In genomic region chr16:89332248-89333245, GRCh38 we compare ENCODE assay signal across 12 cellular contexts.
DNase-seq lines count a peak whose midpoint lies in the region; ATAC-seq and TF ChIP-seq lines count a peak whose summit lies in the region.
"Had no signal": no experiment of that assay in that cellular context is flagged by ENCODE, and none has a peak within 500 bp of the region (broad histone marks: within the 10 kb centered on the region; RNA-seq: fewer than 3 reads in every experiment).

No MANE protein-coding gene starts in this region.

- H3K27ac ChIP-seq in heart right ventricle (peak overlapping the region in 6 of 10 donors; percentile 5 to 79 (median 34)), gastrocnemius medialis (peak overlapping the region; percentile 73 to 97 (median 88))
- H3K27ac ChIP-seq: ascending aorta had no signal

- TF ChIP-seq CTCF in WTC11 (IDR thresholded peaks at IDR 0.05) = no peak
- no peak for TF ChIP-seq CTCF in heart right ventricle (IDR thresholded peaks at IDR 0.05)
- no peak for TF ChIP-seq CTCF in gastrocnemius medialis (IDR thresholded peaks at IDR 0.05 in 4 of 5, conservative IDR thresholded peaks at IDR 0.05 in 1 of 5)

- H3K4me3 ChIP-seq in heart right ventricle (no peak overlapping the region), gastrocnemius medialis (no peak overlapping the region)
- H3K4me3 ChIP-seq: ascending aorta had no signal

- peak overlapping the region; percentile 38 for H3K27ac Mint-ChIP-seq in WTC11

- POLR2A ChIA-PET in WTC11 (lab: Charles Lee) (interaction anchor here (0.7 kb wide), 1 partner anchor 13 kb away, joined by 3 read pairs; no protein-coding TSS in a partner anchor), HEK293T (lab: Yijun Ruan, JAX) (no interaction called here)

- H3K9me3 ChIP-seq in heart right ventricle = no peaks in the 10 kb centered on the region
- no peaks in the 10 kb centered on the region for H3K9me3 ChIP-seq in gastrocnemius medialis
- H3K9me3 ChIP-seq: ascending aorta, BE2C had no signal

- 58 to 63% methylated on average over 21 of the region's 21 CpGs for WGBS in heart right ventricle, 2 donors

- in situ Hi-C loops in gastrocnemius medialis (cut with MboI; ENCODE audit: low sequenced_read_pairs in 4 of 4) = loop anchor here in 2 of 4 donors (10.0 to 25.0 kb wide), 2 partner anchors 172 to 180 kb away; partner anchors contain the start of gene SPG7 (in 2 of the 2)

- ATAC-seq in activated T-cell treated with anti-CD3 and anti-CD28 coated beads, Interleukin-2, amount 50 U/mL, for 4 hours = no peak
- ATAC-seq in WTC11 = no peak
- ATAC-seq in heart right ventricle = no peak
- ATAC-seq in gastrocnemius medialis = no peak
- ATAC-seq in HG03196 (IDR thresholded peaks at IDR 0.05; ENCODE audit: unreplicated experiment) = no peak

- H3K4me1 ChIP-seq in heart right ventricle (peaks cover 32 to 89% (median 74%) of the 10 kb centered on the region in 9 donors), gastrocnemius medialis (peaks cover 73 to 88% of the 10 kb centered on the region in 2 donors)

- no peaks in the 10 kb centered on the region for H3K27me3 Mint-ChIP-seq in activated T-cell treated with anti-CD3 and anti-CD28 coated beads, Interleukin-2, amount 50 U/mL, for 4 hours (ENCODE audit: low read depth)
- no peaks in the 10 kb centered on the region for H3K27me3 Mint-ChIP-seq in WTC11 (ENCODE audit: low read depth)

- DNase-seq in activated T-cell treated with anti-CD3 and anti-CD28 coated beads, Interleukin-2, amount 50 U/mL, for 4 hours = no peak
- DNase-seq in activated T-cell treated with anti-CD3 and anti-CD28 coated beads, Interleukin-2, amount 50 U/mL, for 1 hour = no peak
- peak; percentile 9 for DNase-seq in WTC11 (ENCODE audit: low spot score)
- no peak for DNase-seq in heart right ventricle
- DNase-seq in gastrocnemius medialis = peak in 1 of 2 donors; percentile 17
- DNase-seq in HEK293T (ENCODE audit: extremely low spot score) = no peak
- no peak for DNase-seq in HPDE6-E6E7 (ENCODE audit: extremely low spot score)
- DNase-seq: activated CD4-positive, CD25-positive, alpha-beta regulatory T cell; BE2C; RPMI8226 had no signal

- H3K4me1 Mint-ChIP-seq in activated T-cell treated with anti-CD3 and anti-CD28 coated beads, Interleukin-2, amount 50 U/mL, for 4 hours (ENCODE audit: low read depth) = peaks cover 75% of the 10 kb centered on the region
- H3K4me1 Mint-ChIP-seq in WTC11 = peaks cover 56% of the 10 kb centered on the region

- H3K36me3 ChIP-seq in heart right ventricle (no peaks in the 10 kb centered on the region), gastrocnemius medialis (no peaks in the 10 kb centered on the region)
- H3K36me3 ChIP-seq: ascending aorta, BE2C had no signal

- no peak for TF ChIP-seq POLR2A in gastrocnemius medialis (IDR thresholded peaks at IDR 0.05)

- H3K4me3 Mint-ChIP-seq in activated T-cell treated with anti-CD3 and anti-CD28 coated beads, Interleukin-2, amount 50 U/mL, for 4 hours = peak overlapping the region; percentile 1
- H3K4me3 Mint-ChIP-seq in WTC11 = no peak overlapping the region

- H3K9me3 Mint-ChIP-seq in activated T-cell treated with anti-CD3 and anti-CD28 coated beads, Interleukin-2, amount 50 U/mL, for 4 hours = no peaks in the 10 kb centered on the region
- no peaks in the 10 kb centered on the region for H3K9me3 Mint-ChIP-seq in WTC11

- peaks cover 3% of the 10 kb centered on the region for H3K36me3 Mint-ChIP-seq in activated T-cell treated with anti-CD3 and anti-CD28 coated beads, Interleukin-2, amount 50 U/mL, for 4 hours (ENCODE audit: insufficient read depth)
- no peaks in the 10 kb centered on the region for H3K36me3 Mint-ChIP-seq in WTC11

- intact Hi-C loops in heart right ventricle (cut with DNase I) (loop anchor here (2.0 to 10.0 kb wide), 11 partner anchors 62 to 312 kb away; partner anchors contain the start of genes SPG7 (in 6 of the 10), ANKRD11 (in 3 of the 10) and RPL13 (in 1 of the 10)), gastrocnemius medialis (cut with DNase I; ENCODE audit: low total_unique reads) (loop anchor here (1.0 kb wide), 1 partner anchor 225 kb away; no protein-coding TSS in a partner anchor)

- H3K27me3 ChIP-seq in heart right ventricle (no peaks in the 10 kb centered on the region), gastrocnemius medialis (no peaks in the 10 kb centered on the region)
- H3K27me3 ChIP-seq: ascending aorta, BE2C had no signal

- CTCF ChIA-PET in WTC11 (lab: Charles Lee) = interaction anchor here (1.1 to 1.7 kb wide), 3 partner anchors 25 to 94 kb away, joined by 3 to 5 read pairs (median 4); no protein-coding TSS in a partner anchor
- CTCF ChIA-PET in HEK293T (lab: Yijun Ruan, JAX) = interaction anchor here (0.7 kb wide), 1 partner anchor 14 kb away, joined by 3 read pairs; no protein-coding TSS in a partner anchor

TF ChIP-seq in WTC11, 78 proteins besides CTCF, POLR2A, EP300 and RAD21:
- TF ChIP-seq, protein P1, sequence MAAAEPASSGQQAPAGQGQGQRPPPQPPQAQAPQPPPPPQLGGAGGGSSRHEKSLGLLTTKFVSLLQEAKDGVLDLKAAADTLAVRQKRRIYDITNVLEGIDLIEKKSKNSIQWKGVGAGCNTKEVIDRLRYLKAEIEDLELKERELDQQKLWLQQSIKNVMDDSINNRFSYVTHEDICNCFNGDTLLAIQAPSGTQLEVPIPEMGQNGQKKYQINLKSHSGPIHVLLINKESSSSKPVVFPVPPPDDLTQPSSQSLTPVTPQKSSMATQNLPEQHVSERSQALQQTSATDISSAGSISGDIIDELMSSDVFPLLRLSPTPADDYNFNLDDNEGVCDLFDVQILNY (CRISPR knock-in tag; IDR thresholded peaks at IDR 0.05) = no peak
- TF ChIP-seq E2F4 (CRISPR knock-in tag; IDR thresholded peaks at IDR 0.05; ENCODE audit: borderline replicate concordance, low read depth) (no peak), ZNF232 (CRISPR knock-in tag; IDR thresholded peaks at IDR 0.05) (no peak), ZNF423 (CRISPR knock-in tag; IDR thresholded peaks at IDR 0.05) (peak; percentile 49; the same call in 1 of the 2 replicates)
- TF ChIP-seq, protein P2, sequence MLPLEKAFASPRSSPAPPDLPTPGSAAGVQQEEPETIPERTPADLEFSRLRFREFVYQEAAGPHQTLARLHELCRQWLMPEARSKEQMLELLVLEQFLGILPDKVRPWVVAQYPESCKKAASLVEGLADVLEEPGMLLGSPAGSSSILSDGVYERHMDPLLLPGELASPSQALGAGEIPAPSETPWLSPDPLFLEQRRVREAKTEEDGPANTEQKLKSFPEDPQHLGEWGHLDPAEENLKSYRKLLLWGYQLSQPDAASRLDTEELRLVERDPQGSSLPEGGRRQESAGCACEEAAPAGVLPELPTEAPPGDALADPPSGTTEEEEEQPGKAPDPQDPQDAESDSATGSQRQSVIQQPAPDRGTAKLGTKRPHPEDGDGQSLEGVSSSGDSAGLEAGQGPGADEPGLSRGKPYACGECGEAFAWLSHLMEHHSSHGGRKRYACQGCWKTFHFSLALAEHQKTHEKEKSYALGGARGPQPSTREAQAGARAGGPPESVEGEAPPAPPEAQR (CRISPR knock-in tag; IDR thresholded peaks at IDR 0.05) = no peak

TF ChIP-seq in HEK293T, 16 proteins besides CTCF, POLR2A, EP300 and RAD21:
- TF ChIP-seq FOXK2 (IDR thresholded peaks at IDR 0.05) (no peak), SP1 (IDR thresholded peaks at IDR 0.05) (no peak)
TF ChIP-seq in HEK293T: peak in this region for 0.
